In the genomic region with DNA sequence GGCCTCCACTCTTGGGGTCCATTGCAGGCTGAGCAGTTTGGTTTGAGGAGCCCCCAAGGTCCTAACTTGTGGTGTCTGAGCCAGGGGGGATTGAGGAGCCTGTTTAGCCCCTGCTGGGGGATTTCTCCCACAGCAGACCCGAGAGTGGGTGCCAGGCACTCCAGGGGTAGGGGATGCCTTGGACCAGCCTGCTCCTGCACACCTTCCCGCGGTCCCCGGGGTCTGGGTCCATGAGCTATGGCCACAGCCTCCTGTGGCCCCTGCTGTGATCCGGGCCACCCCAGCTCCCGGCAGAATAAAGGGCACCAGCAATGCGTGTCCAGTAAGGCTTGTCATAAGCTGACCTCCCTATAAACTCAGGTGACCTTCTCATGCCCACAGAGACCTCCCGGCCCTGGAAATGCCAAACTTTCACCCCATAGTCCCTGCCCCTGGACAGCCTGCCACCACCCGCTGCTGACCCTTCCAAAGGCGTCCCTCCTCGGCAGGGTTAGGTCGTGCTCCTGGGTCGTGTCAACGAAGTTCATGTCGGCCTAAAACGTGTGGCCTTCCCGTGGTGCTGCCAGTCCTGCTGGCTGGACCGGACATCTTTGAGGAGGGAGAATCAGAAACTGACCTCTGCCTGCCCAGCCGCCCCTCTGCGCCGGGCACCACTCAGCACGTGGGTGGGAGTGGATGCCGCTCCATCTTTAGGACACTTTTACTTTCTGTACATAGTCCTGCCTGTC, we compare ENCODE assay signal across 13 cellular contexts.
DNase-seq lines count a peak whose midpoint lies in the region; ATAC-seq and TF ChIP-seq lines count a peak whose summit lies in the region.
"Had no signal": no experiment of that assay in that cellular context is flagged by ENCODE, and none has a peak within 500 bp of the region (broad histone marks: within the 10 kb centered on the region; RNA-seq: fewer than 3 reads in every experiment).

No MANE protein-coding gene starts in this region.

- H3K4me3 ChIP-seq in coronary artery: no peak overlapping the region
- H3K4me3 ChIP-seq: PC-9 had no signal

- TF ChIP-seq CTCF in coronary artery (IDR thresholded peaks at IDR 0.05) (no peak), neural crest cell (conservative IDR thresholded peaks at IDR 0.05) (no peak), type B pancreatic cell (conservative IDR thresholded peaks at IDR 0.05) (no peak)

- H3K27ac Mint-ChIP-seq in activated naive CD4-positive, alpha-beta T cell treated with anti-CD3 and anti-CD28 coated beads, Interleukin-2, amount 10 ng/mL, durations not matched to agents 7 days and 5 days: no peak overlapping the region
- no peak overlapping the region for H3K27ac Mint-ChIP-seq in activated naive CD4-positive, alpha-beta T cell treated with anti-CD3 and anti-CD28 coated beads, Interleukin-2, amount 50 U/mL, for 72 hours
- H3K27ac Mint-ChIP-seq in neural crest cell (ENCODE audit: unreplicated experiment) (peak overlapping the region; percentile 71), type B pancreatic cell (no peak overlapping the region)

- CTCF ChIA-PET in activated naive CD4-positive, alpha-beta T cell treated with anti-CD3 and anti-CD28 coated beads, Interleukin-2, amount 10 ng/mL, durations not matched to agents 7 days and 5 days (lab: Charles Lee): no interaction called here

- ATAC-seq in activated naive CD4-positive, alpha-beta T cell treated with anti-CD3 and anti-CD28 coated beads, Interleukin-2, amount 50 U/mL, for 72 hours: no peak

- H3K27me3 Mint-ChIP-seq in activated naive CD4-positive, alpha-beta T cell treated with anti-CD3 and anti-CD28 coated beads, Interleukin-2, amount 10 ng/mL, durations not matched to agents 7 days and 5 days: peaks cover 51% of the 10 kb centered on the region
- H3K27me3 Mint-ChIP-seq in neural crest cell (ENCODE audit: low read depth) (peaks cover 40% of the 10 kb centered on the region), type B pancreatic cell (peaks cover 72% of the 10 kb centered on the region)

- no peak overlapping the region for H3K4me3 Mint-ChIP-seq in activated naive CD4-positive, alpha-beta T cell treated with anti-CD3 and anti-CD28 coated beads, Interleukin-2, amount 10 ng/mL, durations not matched to agents 7 days and 5 days
- H3K4me3 Mint-ChIP-seq in neural crest cell (no peak overlapping the region), type B pancreatic cell (no peak overlapping the region)

- H3K36me3 Mint-ChIP-seq in activated naive CD4-positive, alpha-beta T cell treated with anti-CD3 and anti-CD28 coated beads, Interleukin-2, amount 10 ng/mL, durations not matched to agents 7 days and 5 days: no peaks in the 10 kb centered on the region
- peaks cover 0 to 13% of the 10 kb centered on the region in 2 donors for H3K36me3 Mint-ChIP-seq in activated naive CD4-positive, alpha-beta T cell treated with anti-CD3 and anti-CD28 coated beads, Interleukin-2, amount 50 U/mL, for 72 hours
- no peaks in the 10 kb centered on the region for H3K36me3 Mint-ChIP-seq in neural crest cell (ENCODE audit: low read depth)
- H3K36me3 Mint-ChIP-seq in type B pancreatic cell: no peaks in the 10 kb centered on the region

- H3K4me1 Mint-ChIP-seq in activated naive CD4-positive, alpha-beta T cell treated with anti-CD3 and anti-CD28 coated beads, Interleukin-2, amount 10 ng/mL, durations not matched to agents 7 days and 5 days: peaks cover 8% of the 10 kb centered on the region
- H3K4me1 Mint-ChIP-seq in neural crest cell: peaks cover 22% of the 10 kb centered on the region
- no peaks in the 10 kb centered on the region for H3K4me1 Mint-ChIP-seq in type B pancreatic cell (ENCODE audit: unreplicated experiment)

- DNase-seq in activated naive CD4-positive, alpha-beta T cell treated with anti-CD3 and anti-CD28 coated beads, Interleukin-2, amount 10 ng/mL, durations not matched to agents 7 days and 5 days: peak; percentile 19
- DNase-seq in activated naive CD4-positive, alpha-beta T cell treated with anti-CD3 and anti-CD28 coated beads, Interleukin-2, amount 50 U/mL, for 72 hours (ENCODE audit: low spot score in 2 of 2): no peak
- DNase-seq in coronary artery (ENCODE audit: low spot score) (peak; percentile 63), neural crest cell (ENCODE audit: low read depth, low spot score) (no peak), type B pancreatic cell (ENCODE audit: extremely low spot score, unreplicated experiment) (peak; percentile 62), iPS-NIHi7 (ENCODE audit: extremely low spot score) (no peak), SHP77 (lab: John Stamatoyannopoulos, UW) (no peak)
- DNase-seq: AML-193, Caco-2, HCEC 1CT, KG1, NCI-H1048 had no signal

- H3K27ac ChIP-seq in coronary artery: no peak overlapping the region
- H3K27ac ChIP-seq: PC-9 had no signal

- H3K9me3 Mint-ChIP-seq in activated naive CD4-positive, alpha-beta T cell treated with anti-CD3 and anti-CD28 coated beads, Interleukin-2, amount 10 ng/mL, durations not matched to agents 7 days and 5 days: no peaks in the 10 kb centered on the region
- H3K9me3 Mint-ChIP-seq in activated naive CD4-positive, alpha-beta T cell treated with anti-CD3 and anti-CD28 coated beads, Interleukin-2, amount 50 U/mL, for 72 hours: no peaks in the 10 kb centered on the region
- H3K9me3 Mint-ChIP-seq in neural crest cell: no peaks in the 10 kb centered on the region
- no peaks in the 10 kb centered on the region for H3K9me3 Mint-ChIP-seq in type B pancreatic cell

Comparison
In these comparisons a context has a peak if more than half of its experiments do, and no peak if none do; other contexts are left out.
1. DNase-seq: peak in activated naive CD4-positive, alpha-beta T cell treated with anti-CD3 and anti-CD28 coated beads, Interleukin-2, amount 10 ng/mL, durations not matched to agents 7 days and 5 days (single experiment), coronary artery (single experiment) and type B pancreatic cell (single experiment); none in activated naive CD4-positive, alpha-beta T cell treated with anti-CD3 and anti-CD28 coated beads, Interleukin-2, amount 50 U/mL, for 72 hours (0 of 2), neural crest cell (single experiment), iPS-NIHi7 (single experiment) and SHP77 (0 of 2).